ENCODE assay signal across 1 cellular context in genomic region chr4:150119492-150119891, GRCh38.
TF ChIP-seq lines count a peak whose summit lies in the region.

No MANE protein-coding gene starts in this region.

TF ChIP-seq in GM23338, 12 proteins besides CTCF, POLR2A, EP300 and RAD21 (continued from another document):
- TF ChIP-seq JUNB (IDR thresholded peaks at IDR 0.05; ENCODE audit: unreplicated experiment) (no peak), ZNF331 (CRISPR knock-in tag; IDR thresholded peaks at IDR 0.05; ENCODE audit: low read depth) (no peak)
TF ChIP-seq in GM23338: peak in this region for 0.
